Comparison of ENCODE assay signal across 7 cellular contexts in the genomic region with DNA sequence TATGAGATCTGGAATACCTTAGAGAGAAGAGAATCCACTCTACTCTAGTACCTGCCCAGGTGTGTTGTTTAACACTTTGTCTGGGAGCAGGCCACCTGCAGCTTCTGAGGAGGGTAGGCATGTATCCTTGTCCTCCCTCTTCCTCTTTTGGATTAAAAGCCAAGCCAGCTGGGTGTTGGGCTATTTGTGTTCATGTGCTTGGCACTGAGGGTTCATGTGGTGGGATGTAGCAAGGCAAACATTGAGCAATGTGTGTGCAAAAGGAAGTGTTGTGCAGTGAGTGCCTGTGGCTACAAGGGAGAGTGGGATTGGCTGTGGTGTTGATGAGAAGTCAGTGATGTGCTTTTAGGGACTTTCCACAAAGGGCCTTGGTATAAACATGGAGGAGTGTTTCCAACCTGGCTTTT. TPM values are rescaled to one million over a fixed set of nuclear protein-coding genes. Genes with fewer than 3 reads are reported as not detected.
A peak's percentile ranks its signal among the peaks of the same experiment; 100 is the strongest.
DNase-seq lines count a peak whose midpoint lies in the region; ATAC-seq and TF ChIP-seq lines count a peak whose summit lies in the region.

No MANE protein-coding gene starts in this region.

- TF ChIP-seq CTCF in NB4 (IDR thresholded peaks at IDR 0.05; ENCODE audit: low read depth, low read length) (no peak), uterus (IDR thresholded peaks at IDR 0.05) (no peak)

- H3K4me1 Mint-ChIP-seq in dendritic cell treated with granulocyte-macrophage colony-stimulating factor and Interleukin-4, amounts not matched to agents 40 ng/mL and 50 ng/mL, for 4 days (ENCODE audit: low read depth) = peaks cover 62% of the 10 kb centered on the region
- peaks cover 18 to 23% of the 10 kb centered on the region in 2 donors for H3K4me1 Mint-ChIP-seq in natural killer cell treated with Interleukin-12 subunit alpha and Interleukin-12 subunit beta and Interleukin-15 and Interleukin-18, amount 100 ng/mL, for 72 hours (ENCODE audit: low read depth in 2 of 2)

- no peaks in the 10 kb centered on the region for H3K36me3 ChIP-seq in uterus

- H3K9me3 Mint-ChIP-seq in dendritic cell treated with granulocyte-macrophage colony-stimulating factor and Interleukin-4, amounts not matched to agents 40 ng/mL and 50 ng/mL, for 4 days = no peaks in the 10 kb centered on the region
- no peaks in the 10 kb centered on the region for H3K9me3 Mint-ChIP-seq in natural killer cell treated with Interleukin-12 subunit alpha and Interleukin-12 subunit beta and Interleukin-15 and Interleukin-18, amount 100 ng/mL, for 72 hours

- H3K4me1 ChIP-seq in uterus = peaks cover 0 to 7% of the 10 kb centered on the region in 2 donors

- H3K4me3 Mint-ChIP-seq in dendritic cell treated with granulocyte-macrophage colony-stimulating factor and Interleukin-4, amounts not matched to agents 40 ng/mL and 50 ng/mL, for 4 days = no peak overlapping the region
- H3K4me3 Mint-ChIP-seq in natural killer cell treated with Interleukin-12 subunit alpha and Interleukin-12 subunit beta and Interleukin-15 and Interleukin-18, amount 100 ng/mL, for 72 hours = peak overlapping the region; percentile 65

- no peaks in the 10 kb centered on the region for H3K27me3 ChIP-seq in uterus

- DNase-seq in NB4 (ENCODE audit: low read depth) (peak; percentile 96), uterus (no peak), SK-N-DZ (ENCODE audit: low spot score) (no peak), iPS-NIHi7 (ENCODE audit: extremely low spot score) (no peak)
- peak; percentile 82 for DNase-seq in natural killer cell treated with Interleukin-12 subunit alpha and Interleukin-12 subunit beta and Interleukin-15 and Interleukin-18, amount 100 ng/mL, for 72 hours (ENCODE audit: low spot score)

- H3K4me3 ChIP-seq in NB4 (ENCODE audit: low read depth, low read length) (no peak overlapping the region), uterus (no peak overlapping the region)

- intact Hi-C loops in dendritic cell treated with granulocyte-macrophage colony-stimulating factor and Interleukin-4, amounts not matched to agents 40 ng/mL and 50 ng/mL, for 4 days (cut with micrococcal nuclease) = loop anchor here (10.0 kb wide), 1 partner anchor 51 kb away; the partner anchor contains the start of gene CYP27A1
- intact Hi-C loops in uterus (cut with DNase I; ENCODE audit: low total_unique reads) = no loop called here

- H3K9me3 ChIP-seq in uterus = no peaks in the 10 kb centered on the region

- ATAC-seq in GM18873 (IDR thresholded peaks at IDR 0.05; ENCODE audit: low FRiP score, unreplicated experiment) = peak; percentile 50
- peak; percentile 95 to 99 for ATAC-seq in natural killer cell treated with Interleukin-12 subunit alpha and Interleukin-12 subunit beta and Interleukin-15 and Interleukin-18, amount 100 ng/mL, for 72 hours

- H3K27me3 Mint-ChIP-seq in dendritic cell treated with granulocyte-macrophage colony-stimulating factor and Interleukin-4, amounts not matched to agents 40 ng/mL and 50 ng/mL, for 4 days = no peaks in the 10 kb centered on the region
- no peaks in the 10 kb centered on the region for H3K27me3 Mint-ChIP-seq in natural killer cell treated with Interleukin-12 subunit alpha and Interleukin-12 subunit beta and Interleukin-15 and Interleukin-18, amount 100 ng/mL, for 72 hours

- H3K27ac Mint-ChIP-seq in dendritic cell treated with granulocyte-macrophage colony-stimulating factor and Interleukin-4, amounts not matched to agents 40 ng/mL and 50 ng/mL, for 4 days = peak overlapping the region; percentile 78
- peak overlapping the region; percentile 66 to 74 for H3K27ac Mint-ChIP-seq in natural killer cell treated with Interleukin-12 subunit alpha and Interleukin-12 subunit beta and Interleukin-15 and Interleukin-18, amount 100 ng/mL, for 72 hours

- no peak overlapping the region for H3K27ac ChIP-seq in uterus

- H3K36me3 Mint-ChIP-seq in dendritic cell treated with granulocyte-macrophage colony-stimulating factor and Interleukin-4, amounts not matched to agents 40 ng/mL and 50 ng/mL, for 4 days (ENCODE audit: low read depth) = peaks cover 52% of the 10 kb centered on the region
- H3K36me3 Mint-ChIP-seq in natural killer cell treated with Interleukin-12 subunit alpha and Interleukin-12 subunit beta and Interleukin-15 and Interleukin-18, amount 100 ng/mL, for 72 hours = peaks cover 11% of the 10 kb centered on the region

- no peak for TF ChIP-seq POLR2A in NB4 (IDR thresholded peaks at IDR 0.05; ENCODE audit: extremely low read depth, insufficient read length)
- no peak for TF ChIP-seq POLR2A in uterus (IDR thresholded peaks at IDR 0.05)

RNA-seq across cellular contexts. Expression of gene TTLL4, which starts 23.0 kb away (rescaled TPM):
- 10 to 100 TPM; 36.2 to 66.3 TPM for total RNA-seq in natural killer cell treated with Interleukin-12 subunit alpha and Interleukin-12 subunit beta and Interleukin-15 and Interleukin-18, amount 100 ng/mL, for 72 hours
- 100 to 1,000 TPM in 1 of 4 donors, 10 to 100 TPM in 3; 13.1 to 117 (median 25.7) TPM for total RNA-seq in uterus
- 24.8 and 25.9 TPM in 2 replicates for polyA plus RNA-seq in SK-N-DZ (2014; cell fraction: cytosol; rRNA removed)
- polyA plus RNA-seq in SK-N-DZ (2014; cell fraction: nucleus; rRNA removed) = 85.3 and 102 TPM in 2 replicates

RNA-seq across cellular contexts. Expression of gene CYP27A1, which starts 48.3 kb away (rescaled TPM):
- under 1 TPM in 1 of 2 donors, not detected in 1; 0.24 TPM for total RNA-seq in natural killer cell treated with Interleukin-12 subunit alpha and Interleukin-12 subunit beta and Interleukin-15 and Interleukin-18, amount 100 ng/mL, for 72 hours
- 10 to 100 TPM in 2 of 4 donors, 1 to 10 TPM in 2; 4.1 to 15.7 (median 8.7) TPM for total RNA-seq in uterus
- polyA plus RNA-seq in SK-N-DZ (2014; cell fraction: cytosol; rRNA removed) = 0.48 TPM in 1 of 2 replicates, not detected in the other
- polyA plus RNA-seq in SK-N-DZ (2014; cell fraction: nucleus; rRNA removed) = 0.30 and 0.49 TPM in 2 replicates

Comparison
In these comparisons a context has a peak if more than half of its experiments do, and no peak if none do; other contexts are left out.
1. DNase-seq: peak in NB4 (single experiment) and natural killer cell treated with Interleukin-12 subunit alpha and Interleukin-12 subunit beta and Interleukin-15 and Interleukin-18, amount 100 ng/mL, for 72 hours (single experiment); none in uterus (0 of 2), SK-N-DZ (single experiment) and iPS-NIHi7 (single experiment).
2. RNA of gene CYP27A1, which starts 48.3 kb away (total RNA-seq): 4.1 to 15.7 TPM in uterus; 0.24 TPM in natural killer cell treated with Interleukin-12 subunit alpha and Interleukin-12 subunit beta and Interleukin-15 and Interleukin-18, amount 100 ng/mL, for 72 hours; every median in the first group is over 4 times any median in the second.